Comparison of ENCODE assay signal across 22 cellular contexts in genomic region chr4:2731907-2732314, GRCh38. TPM values are rescaled to one million over a fixed set of nuclear protein-coding genes. Genes with fewer than 3 reads are reported as not detected.
A peak's percentile ranks its signal among the peaks of the same experiment; 100 is the strongest.
DNase-seq lines count a peak whose midpoint lies in the region; ATAC-seq, FAIRE-seq and TF ChIP-seq lines count a peak whose summit lies in the region.
"Had no signal": no experiment of that assay in that cellular context is flagged by ENCODE, and none has a peak within 500 bp of the region (broad histone marks: within the 10 kb centered on the region; RNA-seq: fewer than 3 reads in every experiment).

No MANE protein-coding gene starts in this region.

- H3K27me3 ChIP-seq in left ventricle myocardium inferior (ENCODE audit: low read depth) (no peaks in the 10 kb centered on the region), bronchial epithelial cell (ENCODE audit: control insufficient read depth, insufficient read depth, low read length) (no peaks in the 10 kb centered on the region), osteoblast (ENCODE audit: insufficient read depth, low read length) (no peaks in the 10 kb centered on the region)
- no peaks in the 10 kb centered on the region for H3K27me3 ChIP-seq in naive thymus-derived CD4-positive, alpha-beta T cell (ENCODE audit: control insufficient read depth in 2 of 2, insufficient read depth in 2 of 2, low read length in 2 of 2)
- no peaks in the 10 kb centered on the region for H3K27me3 ChIP-seq in CD4-positive, alpha-beta T cell (ENCODE audit: control insufficient read depth, insufficient read depth, low read length)
- H3K27me3 ChIP-seq: heart right ventricle had no signal

- POLR2A ChIA-PET in naive thymus-derived CD4-positive, alpha-beta T cell (lab: Charles Lee) = interaction anchor here (0.8 kb wide), 1 partner anchor 335 kb away, joined by 3 read pairs; no protein-coding TSS in a partner anchor
- POLR2A ChIA-PET in CD4-positive, alpha-beta T cell (lab: Charles Lee) = no interaction called here

- H3K4me2 ChIP-seq in osteoblast (ENCODE audit: insufficient read depth, low read length) = no peak overlapping the region
- H3K4me2 ChIP-seq: smooth muscle cell had no signal

- TF ChIP-seq CTCF in left ventricle myocardium inferior (IDR thresholded peaks at IDR 0.05; ENCODE audit: borderline replicate concordance) = no peak
- no peak for TF ChIP-seq CTCF in bronchial epithelial cell (IDR thresholded peaks at IDR 0.05; ENCODE audit: insufficient read depth, low read length, severe bottlenecking)
- no peak for TF ChIP-seq CTCF in osteoblast (IDR thresholded peaks at IDR 0.05; ENCODE audit: extremely low read depth, low read depth, low read length)
- TF ChIP-seq CTCF in CD4-positive, alpha-beta T cell (IDR thresholded peaks at IDR 0.05) = no peak

- H3K36me3 Mint-ChIP-seq in naive thymus-derived CD4-positive, alpha-beta T cell = peaks cover 15 to 47% (median 36%) of the 10 kb centered on the region in 5 donors
- H3K36me3 Mint-ChIP-seq in CD4-positive, alpha-beta T cell (ENCODE audit: low read depth) = peaks cover 55% of the 10 kb centered on the region

- H3K27ac Mint-ChIP-seq in naive thymus-derived CD4-positive, alpha-beta T cell = peak overlapping the region in 5 of 9 donors; percentile 15 to 72 (median 39)
- no peak overlapping the region for H3K27ac Mint-ChIP-seq in CD4-positive, alpha-beta T cell
- H3K27ac Mint-ChIP-seq: activated CD8-positive, alpha-beta memory T cell treated with anti-CD3 and anti-CD28 coated beads, Interleukin-2, amount 10 ng/mL, durations not matched to agents 7 days and 5 days had no signal

- no peak overlapping the region for H3K27ac ChIP-seq in left ventricle myocardium inferior (replicated peaks)
- no peak overlapping the region for H3K27ac ChIP-seq in naive thymus-derived CD4-positive, alpha-beta T cell (ENCODE audit: low read depth, low read length)
- H3K27ac ChIP-seq in osteoblast (ENCODE audit: low read depth, low read length) = no peak overlapping the region
- H3K27ac ChIP-seq in CD4-positive, alpha-beta T cell (ENCODE audit: low read depth, low read length) = no peak overlapping the region
- H3K27ac ChIP-seq: heart right ventricle had no signal

- no peak for DNase-seq in left ventricle myocardium superior
- DNase-seq in left ventricle myocardium inferior = no peak
- no peak for DNase-seq in bronchial epithelial cell (ENCODE audit: low read depth)
- DNase-seq in naive thymus-derived CD4-positive, alpha-beta T cell = no peak
- DNase-seq in amniotic stem cell (lab: John Stamatoyannopoulos, UW) = no peak
- no peak for DNase-seq in osteoblast (ENCODE audit: insufficient read length, low spot score, missing footprints)
- DNase-seq in CD4-positive, alpha-beta T cell = no peak
- DNase-seq: activated CD4-positive, alpha-beta T cell treated with anti-CD3 and anti-CD28 coated beads for 48 hours; activated CD8-positive, alpha-beta memory T cell treated with anti-CD3 and anti-CD28 coated beads, Interleukin-2, amount 10 ng/mL, durations not matched to agents 7 days and 5 days; DMS53; effector memory CD8-positive, alpha-beta T cell; heart right ventricle; immature natural killer cell; NCI-H1092; NCI-H2029; NCI-H510A treated with DMSO at 0.1 percent for 48 hours; stimulated activated CD4-positive, alpha-beta T cell treated with anti-CD3 and anti-CD28 coated beads, Interleukin-4, amount 100 ng/mL, for 4 hours had no signal

- CTCF ChIA-PET in naive thymus-derived CD4-positive, alpha-beta T cell (lab: Charles Lee) = no interaction called here
- CTCF ChIA-PET in CD4-positive, alpha-beta T cell (lab: Charles Lee) = interaction anchor here (0.7 kb wide), 1 partner anchor 234 kb away, joined by 3 read pairs; no protein-coding TSS in a partner anchor

- H3K27me3 Mint-ChIP-seq in naive thymus-derived CD4-positive, alpha-beta T cell = no peaks in the 10 kb centered on the region
- H3K27me3 Mint-ChIP-seq in CD4-positive, alpha-beta T cell = no peaks in the 10 kb centered on the region
- H3K27me3 Mint-ChIP-seq: activated CD8-positive, alpha-beta memory T cell treated with anti-CD3 and anti-CD28 coated beads, Interleukin-2, amount 10 ng/mL, durations not matched to agents 7 days and 5 days; effector memory CD8-positive, alpha-beta T cell had no signal

- H3K36me3 ChIP-seq in left ventricle myocardium inferior = peaks cover 38% of the 10 kb centered on the region
- peaks cover 11% of the 10 kb centered on the region for H3K36me3 ChIP-seq in bronchial epithelial cell (ENCODE audit: control insufficient read depth, insufficient read depth, low read length)
- H3K36me3 ChIP-seq in naive thymus-derived CD4-positive, alpha-beta T cell (ENCODE audit: control insufficient read depth in 2 of 3, insufficient read depth in 3 of 3, low read length in 3 of 3) = peaks cover 0 to 46% (median 0%) of the 10 kb centered on the region in 3 experiments
- peaks cover 33% of the 10 kb centered on the region for H3K36me3 ChIP-seq in osteoblast (ENCODE audit: insufficient read depth, low read length)

- H3K9me3 ChIP-seq in left ventricle myocardium inferior (replicated peaks) (peaks cover 15% of the 10 kb centered on the region), osteoblast (ENCODE audit: low read depth, low read length) (no peaks in the 10 kb centered on the region)
- H3K9me3 ChIP-seq in naive thymus-derived CD4-positive, alpha-beta T cell (ENCODE audit: control insufficient read depth in 2 of 3, low read length in 3 of 3) = no peaks in the 10 kb centered on the region
- H3K9me3 ChIP-seq in CD4-positive, alpha-beta T cell (ENCODE audit: control insufficient read depth, low read length) = no peaks in the 10 kb centered on the region

- no peaks in the 10 kb centered on the region for H3K4me1 ChIP-seq in left ventricle myocardium inferior
- H3K4me1 ChIP-seq in naive thymus-derived CD4-positive, alpha-beta T cell (ENCODE audit: control insufficient read depth in 2 of 2, insufficient read depth in 2 of 2, low read length in 2 of 2) = no peaks in the 10 kb centered on the region
- no peaks in the 10 kb centered on the region for H3K4me1 ChIP-seq in osteoblast (ENCODE audit: insufficient read depth, low read length)

- no peak overlapping the region for H3K4me3 Mint-ChIP-seq in naive thymus-derived CD4-positive, alpha-beta T cell
- no peak overlapping the region for H3K4me3 Mint-ChIP-seq in CD4-positive, alpha-beta T cell
- H3K4me3 Mint-ChIP-seq: activated CD8-positive, alpha-beta memory T cell treated with anti-CD3 and anti-CD28 coated beads, Interleukin-2, amount 10 ng/mL, durations not matched to agents 7 days and 5 days; effector memory CD8-positive, alpha-beta T cell; immature natural killer cell had no signal

- peaks cover 0 to 11% (median 0%) of the 10 kb centered on the region in 7 donors for H3K4me1 Mint-ChIP-seq in naive thymus-derived CD4-positive, alpha-beta T cell
- no peaks in the 10 kb centered on the region for H3K4me1 Mint-ChIP-seq in CD4-positive, alpha-beta T cell (ENCODE audit: low read depth)
- H3K4me1 Mint-ChIP-seq: immature natural killer cell had no signal

- H3K9me3 Mint-ChIP-seq in naive thymus-derived CD4-positive, alpha-beta T cell = peaks cover 0 to 26% (median 13%) of the 10 kb centered on the region in 11 donors
- peaks cover 8% of the 10 kb centered on the region for H3K9me3 Mint-ChIP-seq in CD4-positive, alpha-beta T cell
- H3K9me3 Mint-ChIP-seq: effector memory CD8-positive, alpha-beta T cell had no signal

- peak; percentile 10 for ATAC-seq in left ventricle myocardium superior
- ATAC-seq in naive thymus-derived CD4-positive, alpha-beta T cell = no peak
- ATAC-seq in GM18907 (IDR thresholded peaks at IDR 0.05; ENCODE audit: unreplicated experiment) = no peak
- no peak for ATAC-seq in CD4-positive, alpha-beta T cell (ENCODE audit: poor library complexity)
- ATAC-seq: activated CD8-positive, alpha-beta memory T cell treated with anti-CD3 and anti-CD28 coated beads, Interleukin-2, amount 10 ng/mL, durations not matched to agents 7 days and 5 days; effector memory CD8-positive, alpha-beta T cell had no signal

- H3K4me3 ChIP-seq in left ventricle myocardium inferior = no peak overlapping the region
- no peak overlapping the region for H3K4me3 ChIP-seq in bronchial epithelial cell (ENCODE audit: low read depth, low read length)
- H3K4me3 ChIP-seq in naive thymus-derived CD4-positive, alpha-beta T cell (ENCODE audit: low read length) = no peak overlapping the region
- H3K4me3 ChIP-seq in osteoblast (ENCODE audit: insufficient read depth, low read length) = no peak overlapping the region
- H3K4me3 ChIP-seq: heart right ventricle, lung, smooth muscle cell had no signal

- H4K20me1 ChIP-seq in osteoblast (ENCODE audit: insufficient read depth, low read length) = no peaks in the 10 kb centered on the region

- no peaks in the 10 kb centered on the region for H3K79me2 ChIP-seq in osteoblast (ENCODE audit: insufficient read depth, low read length)

- FAIRE-seq in bronchial epithelial cell (lab: Jason Lieb, UNC) = peak; percentile 88
- FAIRE-seq: GM12892, urothelium cell line had no signal

- H2AFZ ChIP-seq in osteoblast (ENCODE audit: low read length) = no peak overlapping the region

- intact Hi-C loops in left ventricle myocardium superior (cut with micrococcal nuclease) = no loop called here
- intact Hi-C loops in left ventricle myocardium inferior (cut with micrococcal nuclease) = no loop called here
- intact Hi-C loops in naive thymus-derived CD4-positive, alpha-beta T cell (cut with micrococcal nuclease) = no loop called here
- intact Hi-C loops in CD4-positive, alpha-beta T cell (cut with DNase I, micrococcal nuclease) = no loop called here

RNA-seq across cellular contexts. Expression of gene TNIP2, which starts 24.2 kb away (rescaled TPM):
- total RNA-seq in left ventricle myocardium superior (24.0 TPM), left ventricle myocardium inferior (19.4 TPM), bronchial epithelial cell (43.4 and 64.5 TPM in 2 replicates), osteoblast (37.7 and 44.9 TPM in 2 replicates)
- total RNA-seq in naive thymus-derived CD4-positive, alpha-beta T cell = 10 to 100 TPM; 39.4 to 56.0 (median 43.6) TPM
- polyA plus RNA-seq in naive thymus-derived CD4-positive, alpha-beta T cell = 10 to 100 TPM; 33.6 to 55.3 TPM
- total RNA-seq in CD4-positive, alpha-beta T cell = 10 to 100 TPM; 43.8 to 49.1 TPM
